ENCODE assay signal across 8 cellular contexts in genomic region chr11:65134952-65135632, GRCh38. TPM values are rescaled to one million over a fixed set of nuclear protein-coding genes. Genes with fewer than 3 reads are reported as not detected.
DNase-seq lines count a peak whose midpoint lies in the region; ATAC-seq and TF ChIP-seq lines count a peak whose summit lies in the region.

No MANE protein-coding gene starts in this region.

- peak; percentile 55 for TF ChIP-seq POLR2A in GM19193 (IDR thresholded peaks at IDR 0.05; ENCODE audit: extremely low read depth, insufficient read depth, insufficient read length)

- peak overlapping the region; percentile 93 for H3K4me3 ChIP-seq in choroid plexus epithelial cell (ENCODE audit: low read depth, low read length)

- peak; percentile 68 for ATAC-seq in HG03432 (IDR thresholded peaks at IDR 0.05; ENCODE audit: unreplicated experiment)

- TF ChIP-seq CTCF in choroid plexus epithelial cell (conservative IDR thresholded peaks at IDR 0.05; ENCODE audit: low read depth, low read length), result no peak

- DNase-seq in AG20443 (ENCODE audit: low spot score) (peak; percentile 94), NCI-H460 (ENCODE audit: extremely low read depth, low read depth) (peak; percentile 91), choroid plexus epithelial cell (ENCODE audit: low read depth) (peak; percentile 98), kidney glomerular epithelial cell (lab: John Stamatoyannopoulos, UW) (peak; percentile 98)
- DNase-seq in activated CD4-positive, alpha-beta T cell treated with anti-CD3 and anti-CD28 coated beads for 1 hour, result peak; percentile 73
- peak in 3 of 4 experiments; percentile 61 to 75 (median 69) for DNase-seq in stimulated activated CD4-positive, alpha-beta T cell treated with anti-CD3 and anti-CD28 coated beads, Interleukin-1b, Interleukin-23, amount 100 ng/mL, for 24 hours (ENCODE audit: low read depth in 4 of 4, low spot score in 1 of 4)

RNA-seq across cellular contexts. Expression of gene SYVN1, which starts 0.8 kb away (rescaled TPM):
- total RNA-seq in NCI-H460 (2014; rRNA removed; shearing (Covaris generic)), result 12.9 and 15.7 TPM in 2 replicates
- polyA plus RNA-seq in NCI-H460 (2014; cell fraction: nucleus; rRNA removed), result 20.4 and 23.0 TPM in 2 replicates

RNA-seq across cellular contexts. Expression of gene MRPL49, which starts 13.0 kb away (rescaled TPM):
- 50.8 and 62.0 TPM in 2 replicates for total RNA-seq in NCI-H460 (2014; rRNA removed; shearing (Covaris generic))
- 40.9 and 45.8 TPM in 2 replicates for polyA plus RNA-seq in NCI-H460 (2014; cell fraction: nucleus; rRNA removed)

RNA-seq across cellular contexts. Expression of gene FAU, which starts 13.2 kb away (rescaled TPM):
- 345 and 467 TPM in 2 replicates for total RNA-seq in NCI-H460 (2014; rRNA removed; shearing (Covaris generic))
- 741 and 870 TPM in 2 replicates for polyA plus RNA-seq in NCI-H460 (2014; cell fraction: nucleus; rRNA removed)

RNA-seq across cellular contexts. Expression of gene ZNHIT2, which starts 17.6 kb away (rescaled TPM):
- total RNA-seq in NCI-H460 (2014; rRNA removed; shearing (Covaris generic)), result 10.3 and 12.3 TPM in 2 replicates
- 14.5 and 20.1 TPM in 2 replicates for polyA plus RNA-seq in NCI-H460 (2014; cell fraction: nucleus; rRNA removed)

RNA-seq across cellular contexts. Expression of gene TM7SF2, which starts 23.4 kb away (rescaled TPM):
- total RNA-seq in NCI-H460 (2014; rRNA removed; shearing (Covaris generic)), result 4.2 and 4.6 TPM in 2 replicates
- polyA plus RNA-seq in NCI-H460 (2014; cell fraction: nucleus; rRNA removed), result 5.7 and 10.7 TPM in 2 replicates

Comparison
In these comparisons a context has a peak if more than half of its experiments do, and no peak if none do; other contexts are left out.
1. Peak in every context shown above with its lines: DNase-seq, ATAC-seq and H3K4me3 ChIP-seq.